Comparison of ENCODE assay signal across 1 cellular context in genomic region chr1:221708987-221709386, GRCh38.
TF ChIP-seq lines count a peak whose summit lies in the region.

No MANE protein-coding gene starts in this region.

TF ChIP-seq in HEK293, 187 proteins besides CTCF, POLR2A, EP300 and RAD21 (continued from another document and continues in another):
- TF ChIP-seq FEZF1 (tag by site-specific recombination; IDR thresholded peaks at IDR 0.05) (peak; percentile 37), ZBTB17 (tag by site-specific recombination; IDR thresholded peaks at IDR 0.05) (0 out of 2 replicates have a peak, but pooled peaks have one; percentile 37), TSHZ1 (tag by site-specific recombination; IDR thresholded peaks at IDR 0.05; ENCODE audit: borderline replicate concordance) (0 out of 2 replicates have a peak, but pooled peaks have one; percentile 34), IKZF3 (tag by site-specific recombination; IDR thresholded peaks at IDR 0.05) (peak; percentile 45; the same call in 1 of the 2 replicates), ZBTB1 (tag by site-specific recombination; IDR thresholded peaks at IDR 0.05) (no peak), ZNF692 (tag by site-specific recombination; IDR thresholded peaks at IDR 0.05) (peak; percentile 87), ZNF311 (tag by site-specific recombination; IDR thresholded peaks at IDR 0.05; ENCODE audit: borderline replicate concordance) (no peak), ZBTB49 (tag by site-specific recombination; IDR thresholded peaks at IDR 0.05; ENCODE audit: low read depth) (no peak), ZNF501 (tag by site-specific recombination; IDR thresholded peaks at IDR 0.05) (peak; percentile 60; the same call in 1 of the 2 replicates), ZNF433 (tag by site-specific recombination; IDR thresholded peaks at IDR 0.05; ENCODE audit: low read depth) (no peak), KLF8 (tag by site-specific recombination; IDR thresholded peaks at IDR 0.05) (peak; percentile 50; the same call in 1 of the 2 replicates), ZNF2 (tag by site-specific recombination; IDR thresholded peaks at IDR 0.05) (peak; percentile 75; the same call in 1 of the 2 replicates), SCRT1 (tag by site-specific recombination; IDR thresholded peaks at IDR 0.05; ENCODE audit: borderline replicate concordance) (peak; percentile 69), PATZ1 (tag by site-specific recombination; IDR thresholded peaks at IDR 0.05) (peak; percentile 89), SCRT2 (tag by site-specific recombination; IDR thresholded peaks at IDR 0.05) (peak; percentile 98), ZSCAN4 (tag by site-specific recombination; IDR thresholded peaks at IDR 0.05) (peak; percentile 34; the same call in 1 of the 2 replicates), OSR2 (tag by site-specific recombination; IDR thresholded peaks at IDR 0.05) (peak; percentile 77), ZNF184 (tag by site-specific recombination; IDR thresholded peaks at IDR 0.05) (0 out of 2 replicates have a peak, but pooled peaks have one; percentile 27), ZNF600 (tag by site-specific recombination; IDR thresholded peaks at IDR 0.05) (peak; percentile 68; the same call in 1 of the 2 replicates), ZBTB8A (tag by site-specific recombination; IDR thresholded peaks at IDR 0.05) (peak; percentile 38; the same call in 1 of the 2 replicates), ZNF639 (tag by site-specific recombination; IDR thresholded peaks at IDR 0.05) (peak; percentile 82; the same call in 1 of the 2 replicates), GLIS1 (tag by site-specific recombination; IDR thresholded peaks at IDR 0.05) (peak; percentile 57), ZFP37 (tag by site-specific recombination; IDR thresholded peaks at IDR 0.05) (0 out of 2 replicates have a peak, but pooled peaks have one; percentile 47), ZNF837 (tag by site-specific recombination; IDR thresholded peaks at IDR 0.05) (no peak), ZNF366 (tag by site-specific recombination; conservative IDR thresholded peaks at IDR 0.05) (peak; percentile 87), ZNF791 (tag by site-specific recombination; IDR thresholded peaks at IDR 0.05) (no peak), ZNF175 (tag by site-specific recombination; IDR thresholded peaks at IDR 0.05) (no peak), ATF2 (tag by site-specific recombination; IDR thresholded peaks at IDR 0.05; ENCODE audit: low read depth) (peak; percentile 96), ZBTB10 (tag by site-specific recombination; IDR thresholded peaks at IDR 0.05) (peak; percentile 59), ZNF518A (tag by site-specific recombination; conservative IDR thresholded peaks at IDR 0.05; ENCODE audit: low read depth) (peak; percentile 41; the same call in 1 of the 2 replicates), ZNF792 (tag by site-specific recombination; IDR thresholded peaks at IDR 0.05) (0 out of 2 replicates have a peak, but pooled peaks have one; percentile 43), ZNF629 (tag by site-specific recombination; IDR thresholded peaks at IDR 0.05) (peak; percentile 96), ZNF777 (tag by site-specific recombination; IDR thresholded peaks at IDR 0.05; ENCODE audit: borderline replicate concordance) (no peak), ZNF324 (tag by site-specific recombination; IDR thresholded peaks at IDR 0.05) (peak; percentile 66; the same call in 1 of the 2 replicates), YY1 (tag by site-specific recombination; IDR thresholded peaks at IDR 0.05) (no peak), ZXDB (tag by site-specific recombination; IDR thresholded peaks at IDR 0.05) (peak; percentile 79)
